ENCODE assay signal across 17 cellular contexts in genomic region chr11:116415095-116415494, GRCh38.
A peak's percentile ranks its signal among the peaks of the same experiment; 100 is the strongest.
DNase-seq lines count a peak whose midpoint lies in the region; ATAC-seq and TF ChIP-seq lines count a peak whose summit lies in the region.
"Had no signal": no experiment of that assay in that cellular context is flagged by ENCODE, and none has a peak within 500 bp of the region (broad histone marks: within the 10 kb centered on the region; RNA-seq: fewer than 3 reads in every experiment).

No MANE protein-coding gene starts in this region.

- H2AFZ ChIP-seq in H9 (ENCODE audit: low read length) = no peak overlapping the region

- H4K20me1 ChIP-seq in H9 (ENCODE audit: control insufficient read depth, insufficient read depth, insufficient read length) = no peaks in the 10 kb centered on the region

- ATAC-seq in naive thymus-derived CD8-positive, alpha-beta T cell = no peak
- ATAC-seq: left lobe of liver had no signal

- TF ChIP-seq CTCF in H9 (conservative IDR thresholded peaks at IDR 0.05) (no peak; the same call in 2 of the 3 replicates), neural crest cell (conservative IDR thresholded peaks at IDR 0.05) (no peak), ascending aorta (IDR thresholded peaks at IDR 0.05) (no peak)

- intact Hi-C loops in ascending aorta (cut with DNase I) = no loop called here

- no peak overlapping the region for H4K8ac ChIP-seq in H9 (replicated peaks; ENCODE audit: insufficient read length, low read depth, low read length)

- DNase-seq in H9 (no peak), NCI-H2081 treated with DMSO at 0.1 percent for 48 hours (lab: John Stamatoyannopoulos, UW) (peak; percentile 70), neural crest cell (ENCODE audit: low read depth, low spot score) (no peak), foreskin melanocyte (no peak), ascending aorta (ENCODE audit: low spot score in 2 of 2) (no peak)
- no peak for DNase-seq in naive thymus-derived CD8-positive, alpha-beta T cell
- DNase-seq: activated CD4-positive, alpha-beta T cell treated with anti-CD3 and anti-CD28 coated beads, Interleukin-2, amount 50 U/mL, for 1 hour; activated naive CD4-positive, alpha-beta T cell treated with anti-CD3 and anti-CD28 coated beads, Interleukin-2, amount 50 U/mL, for 16 hours; activated T-cell treated with anti-CD3 and anti-CD28 coated beads for 4 hours; DND-41; SK-N-SH had no signal

- no peaks in the 10 kb centered on the region for H3K36me3 ChIP-seq in ectodermal cell (ENCODE audit: control insufficient read depth, insufficient read depth, low read length)
- no peaks in the 10 kb centered on the region for H3K36me3 ChIP-seq in ascending aorta
- H3K36me3 ChIP-seq: cardiac muscle cell, tibial nerve had no signal

- H4K91ac ChIP-seq in H9 (ENCODE audit: insufficient read length, low read depth, low read length) = no peak overlapping the region

- no CpG with 5 or more reads among the region's 6 CpGs for WGBS in H9 (ENCODE audit: extremely low coverage, insufficient read length, low lambda C conversion rate)
- WGBS in ectodermal cell, 2 experiments = 65 to 71% methylated on average over 5 to 6 of the region's 6 CpGs

- no peak overlapping the region for H2BK5ac ChIP-seq in H9 (ENCODE audit: insufficient read length, low read length)

- peaks cover 3% of the 10 kb centered on the region; the same call in 1 of the 2 replicates for H3K4me1 ChIP-seq in H9 (ENCODE audit: insufficient read depth, low read length)
- peaks cover 9% of the 10 kb centered on the region for H3K4me1 ChIP-seq in ectodermal cell (ENCODE audit: control insufficient read depth, insufficient read depth, low read length)
- H3K4me1 ChIP-seq in ascending aorta = no peaks in the 10 kb centered on the region

- no peaks in the 10 kb centered on the region for H3K79me1 ChIP-seq in H9 (ENCODE audit: insufficient read depth, low read depth, low read length, poor library complexity, severe bottlenecking)

- H3K18ac ChIP-seq in H9 (ENCODE audit: insufficient read length, low read depth, low read length) = no peak overlapping the region

- no peaks in the 10 kb centered on the region; the same call in 1 of the 2 replicates for H3K27me3 Mint-ChIP-seq in H9 (ENCODE audit: low read depth)
- H3K27me3 Mint-ChIP-seq in neural crest cell (ENCODE audit: low read depth) = no peaks in the 10 kb centered on the region
- H3K27me3 Mint-ChIP-seq in naive thymus-derived CD8-positive, alpha-beta T cell = peaks cover under 1 to 19% (median 9%) of the 10 kb centered on the region in 5 donors

- H3K4me2 ChIP-seq in H9 (ENCODE audit: insufficient read depth, insufficient read length, low read length) = no peak overlapping the region
- H3K4me2 ChIP-seq: SK-N-SH, smooth muscle cell had no signal

- H3K27me3 ChIP-seq in H9 (ENCODE audit: insufficient read depth, low read length) (no peaks in the 10 kb centered on the region), ectodermal cell (ENCODE audit: control insufficient read depth, insufficient read depth, low read length, poor library complexity, severe bottlenecking) (no peaks in the 10 kb centered on the region), ascending aorta (no peaks in the 10 kb centered on the region)
- H3K27me3 ChIP-seq: cardiac muscle cell, tibial nerve had no signal

- H3K23ac ChIP-seq in H9 (ENCODE audit: insufficient read length, low read depth, low read length) = no peak overlapping the region

- H2AK5ac ChIP-seq in H9 (ENCODE audit: insufficient read length, low read length) = no peak overlapping the region

- no peak overlapping the region for H2BK20ac ChIP-seq in H9 (ENCODE audit: low read depth, low read length, poor library complexity, severe bottlenecking)

- no peak overlapping the region for H3K9ac ChIP-seq in H9 (ENCODE audit: extremely low read depth, insufficient read length, low read length)
- H3K9ac ChIP-seq: SK-N-SH had no signal

- no peak overlapping the region for H3T11ph ChIP-seq in H9 (ENCODE audit: low read length)

- H3K4me3 ChIP-seq in ectodermal cell (ENCODE audit: insufficient read depth, low read depth, low read length) (no peak overlapping the region), ascending aorta (no peak overlapping the region)
- H3K4me3 ChIP-seq: cardiac muscle cell, smooth muscle cell, tibial nerve had no signal

- no peak overlapping the region for H3K14ac ChIP-seq in H9 (ENCODE audit: insufficient read depth, low read length)

- H3K27ac Mint-ChIP-seq in H9 = peak overlapping the region in 2 of 3 experiments; percentile 59 to 68; a peak in 2 of 7 replicates
- peak overlapping the region; percentile 95 for H3K27ac Mint-ChIP-seq in neural crest cell (ENCODE audit: unreplicated experiment)
- no peak overlapping the region for H3K27ac Mint-ChIP-seq in naive thymus-derived CD8-positive, alpha-beta T cell
- H3K27ac Mint-ChIP-seq: IgD-negative memory B cell had no signal

- no peak overlapping the region for H2BK12ac ChIP-seq in H9 (ENCODE audit: insufficient read length, low read depth, low read length)

- H3K4me3 Mint-ChIP-seq in H9 (no peak overlapping the region), neural crest cell (peak overlapping the region; percentile 60)
- no peak overlapping the region for H3K4me3 Mint-ChIP-seq in naive thymus-derived CD8-positive, alpha-beta T cell
- H3K4me3 Mint-ChIP-seq: IgD-negative memory B cell had no signal

- H3K79me2 ChIP-seq in H9 (ENCODE audit: insufficient read depth, low read length) = no peaks in the 10 kb centered on the region

- POLR2A ChIA-PET in naive thymus-derived CD8-positive, alpha-beta T cell (lab: Charles Lee) = no interaction called here

- H3K36me3 Mint-ChIP-seq in H9 (ENCODE audit: insufficient read depth in 1 of 3, low read depth in 3 of 3) (peaks cover 0 to 5% (median 4%) of the 10 kb centered on the region in 3 experiments; a peak in 4 of 7 replicates), neural crest cell (ENCODE audit: low read depth) (no peaks in the 10 kb centered on the region)
- H3K36me3 Mint-ChIP-seq in naive thymus-derived CD8-positive, alpha-beta T cell = no peaks in the 10 kb centered on the region

- H3K9me3 Mint-ChIP-seq in H9 = peaks cover 3 to 4% of the 10 kb centered on the region in 2 experiments; a peak in 4 of 5 replicates
- H3K9me3 Mint-ChIP-seq in neural crest cell = no peaks in the 10 kb centered on the region
- H3K9me3 Mint-ChIP-seq in naive thymus-derived CD8-positive, alpha-beta T cell = no peaks in the 10 kb centered on the region

- H3K4me1 Mint-ChIP-seq in H9 (peaks cover 30 to 34% of the 10 kb centered on the region in 2 experiments), neural crest cell (peaks cover 49% of the 10 kb centered on the region)
- H3K4me1 Mint-ChIP-seq in naive thymus-derived CD8-positive, alpha-beta T cell = no peaks in the 10 kb centered on the region

- H3K23me2 ChIP-seq in H9 (ENCODE audit: insufficient read length, low read depth, low read length, poor library complexity, severe bottlenecking) = no peaks in the 10 kb centered on the region

- H2BK15ac ChIP-seq in H9 (ENCODE audit: low read depth, low read length) = no peak overlapping the region

- no peaks in the 10 kb centered on the region for H3K9me3 ChIP-seq in H9 (ENCODE audit: control insufficient read depth, low read depth, low read length)
- no peaks in the 10 kb centered on the region for H3K9me3 ChIP-seq in ectodermal cell (ENCODE audit: control insufficient read depth, low read length)
- no peaks in the 10 kb centered on the region for H3K9me3 ChIP-seq in ascending aorta
- H3K9me3 ChIP-seq: SK-N-SH, tibial nerve had no signal

- H2BK120ac ChIP-seq in H9 (ENCODE audit: low read depth, low read length, poor library complexity, severe bottlenecking) = no peak overlapping the region

- H3K27ac ChIP-seq in H9 (ENCODE audit: insufficient read length, low read depth, low read length) (no peak overlapping the region), ectodermal cell (ENCODE audit: insufficient read depth, low read depth, low read length, poor library complexity, severe bottlenecking) (peak overlapping the region; percentile 55), ascending aorta (no peak overlapping the region)
- H3K27ac ChIP-seq: cardiac muscle cell, tibial nerve had no signal

- H4K5ac ChIP-seq in H9 (ENCODE audit: insufficient read length, low read depth, low read length) = no peak overlapping the region

- H3K56ac ChIP-seq in H9 (ENCODE audit: insufficient read length, low read depth, low read length) = no peak overlapping the region

- no peak overlapping the region for H3K4ac ChIP-seq in H9 (ENCODE audit: low read depth, low read length)

Comparison
In these comparisons a context has a peak if more than half of its experiments do, and no peak if none do; other contexts are left out.
1. H3K27ac Mint-ChIP-seq: peak in H9 (2 of 3) and neural crest cell (single experiment); none in naive thymus-derived CD8-positive, alpha-beta T cell (0 of 10).